Comparison of ENCODE assay signal across 28 cellular contexts in the genomic region with DNA sequence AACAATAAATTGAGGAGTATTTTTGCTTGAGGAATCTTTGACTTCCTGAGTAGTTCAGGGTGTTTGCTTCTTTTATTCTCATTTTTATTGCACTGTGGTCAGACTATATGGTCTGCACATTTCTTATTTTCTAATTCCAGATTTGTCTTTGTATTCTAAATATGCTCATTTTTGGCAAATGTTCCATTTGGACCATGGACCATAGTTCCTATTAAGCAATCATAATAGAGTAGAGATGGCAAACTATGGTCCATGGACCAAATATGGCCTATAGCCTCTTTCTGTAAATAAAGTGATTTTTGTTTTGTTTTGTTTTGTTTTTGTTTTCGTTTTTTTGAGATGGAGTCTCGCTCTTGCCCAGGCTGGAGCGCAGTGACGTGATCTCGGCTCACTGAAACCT. TPM values are rescaled to one million over a fixed set of nuclear protein-coding genes. Genes with fewer than 3 reads are reported as not detected.
A peak's percentile ranks its signal among the peaks of the same experiment; 100 is the strongest.
DNase-seq lines count a peak whose midpoint lies in the region; ATAC-seq and TF ChIP-seq lines count a peak whose summit lies in the region.
"Had no signal": no experiment of that assay in that cellular context is flagged by ENCODE, and none has a peak within 500 bp of the region (broad histone marks: within the 10 kb centered on the region; RNA-seq: fewer than 3 reads in every experiment).

No MANE protein-coding gene starts in this region.

- intact Hi-C loops in PC-9 (cut with micrococcal nuclease; ENCODE audit: unreplicated experiment) = loop anchor here (5.0 to 10.0 kb wide), 2 partner anchors 201 to 309 kb away; no protein-coding TSS in a partner anchor
- intact Hi-C loops in uterus (cut with DNase I; ENCODE audit: low total_unique reads) = no loop called here

- BruUV-seq in PC-9 (replicated peaks; lab: Mats Ljungman, UMichigan) = no TSS peak

- peaks cover 71% of the 10 kb centered on the region for H3F3A ChIP-seq in PC-9 (ENCODE audit: insufficient read depth, low read depth)

- H3K4me1 Mint-ChIP-seq in activated CD8-positive, alpha-beta T cell treated with anti-CD3 and anti-CD28 coated beads, Interleukin-2, amount 10 ng/mL, durations not matched to agents 7 days and 5 days (ENCODE audit: low read depth) = peaks cover 8% of the 10 kb centered on the region
- H3K4me1 Mint-ChIP-seq: natural killer cell had no signal

- TF ChIP-seq POLR2A in uterus (IDR thresholded peaks at IDR 0.05) = no peak

- POLR2A ChIA-PET in AG04449 (lab: Yijun Ruan, JAX) = interaction anchor here (0.5 to 0.6 kb wide), 2 partner anchors 19 to 21 kb away, joined by 3 to 5 read pairs; no protein-coding TSS in a partner anchor
- POLR2A ChIA-PET in PC-9 (lab: Charles Lee; ENCODE audit: unreplicated experiment) = interaction anchor here (0.5 to 3.2 kb wide), 7 partner anchors 10 to 279 kb away, joined by 3 to 103 read pairs (median 5); no protein-coding TSS in a partner anchor
- POLR2A ChIA-PET in activated CD8-positive, alpha-beta T cell treated with anti-CD3 and anti-CD28 coated beads, Interleukin-2, amount 10 ng/mL, durations not matched to agents 7 days and 5 days (lab: Charles Lee) = no interaction called here

- H2AFZ ChIP-seq in PC-9 = no peak overlapping the region

- no peaks in the 10 kb centered on the region for H3K36me3 Mint-ChIP-seq in activated CD8-positive, alpha-beta T cell treated with anti-CD3 and anti-CD28 coated beads, Interleukin-2, amount 10 ng/mL, durations not matched to agents 7 days and 5 days (ENCODE audit: low read depth)
- H3K36me3 Mint-ChIP-seq: CD8-positive, alpha-beta memory T cell; natural killer cell had no signal

- CTCF ChIA-PET in AG04449 (lab: Yijun Ruan, JAX) = interaction anchor here (1.0 to 2.0 kb wide), 3 partner anchors 12 to 23 kb away, joined by 3 to 6 read pairs (median 3); no protein-coding TSS in a partner anchor
- CTCF ChIA-PET in PC-9 (lab: Charles Lee) = interaction anchor here (0.9 to 3.0 kb wide), 2 partner anchors 80 to 104 kb away, joined by 3 to 9 read pairs; partner anchors contain the start of gene DDX47
- CTCF ChIA-PET in activated CD8-positive, alpha-beta T cell treated with anti-CD3 and anti-CD28 coated beads, Interleukin-2, amount 10 ng/mL, durations not matched to agents 7 days and 5 days (lab: Charles Lee) = interaction anchor here (0.5 to 0.7 kb wide), 2 partner anchors 319 to 435 kb away, joined by 3 read pairs; no protein-coding TSS in a partner anchor

- TF ChIP-seq CTCF in AG04449 (IDR thresholded peaks at IDR 0.05; ENCODE audit: insufficient read depth, low read length, missing control alignments) (no peak), PC-9 (conservative IDR thresholded peaks at IDR 0.05) (no peak), fibroblast of the aortic adventitia (IDR thresholded peaks at IDR 0.05; ENCODE audit: insufficient read depth, low read length) (no peak), retinal pigment epithelial cell (conservative IDR thresholded peaks at IDR 0.05; ENCODE audit: low read depth, low read length) (no peak), uterus (IDR thresholded peaks at IDR 0.05) (no peak)

- peak overlapping the region; percentile 85 for H3K4me2 ChIP-seq in PC-9

- H4K20me1 ChIP-seq in PC-9 (ENCODE audit: insufficient read depth) = peaks cover 62% of the 10 kb centered on the region

- H3K9me3 ChIP-seq in PC-9 (ENCODE audit: insufficient read depth, low read depth) (no peaks in the 10 kb centered on the region), uterus (no peaks in the 10 kb centered on the region)
- H3K9me3 ChIP-seq: esophagus squamous epithelium, spleen had no signal

- no peaks in the 10 kb centered on the region for H3K9me2 ChIP-seq in PC-9 (ENCODE audit: insufficient read depth)

- H3K4me3 ChIP-seq in AG04449 (ENCODE audit: low read depth, low read length) = peak overlapping the region; percentile 63
- peak overlapping the region; percentile 86 for H3K4me3 ChIP-seq in PC-9
- no peak overlapping the region for H3K4me3 ChIP-seq in fibroblast of the aortic adventitia (ENCODE audit: low read depth, low read length)
- H3K4me3 ChIP-seq in retinal pigment epithelial cell (ENCODE audit: low read length) = peak overlapping the region; percentile 70
- H3K4me3 ChIP-seq in uterus = no peak overlapping the region
- H3K4me3 ChIP-seq: spleen had no signal

- no peaks in the 10 kb centered on the region for H3K9me3 Mint-ChIP-seq in activated CD8-positive, alpha-beta T cell treated with anti-CD3 and anti-CD28 coated beads, Interleukin-2, amount 10 ng/mL, durations not matched to agents 7 days and 5 days (ENCODE audit: insufficient read depth)
- H3K9me3 Mint-ChIP-seq: activated CD4-positive, alpha-beta memory T cell treated with anti-CD3 and anti-CD28 coated beads, Interleukin-2, amount 10 ng/mL, durations not matched to agents 7 days and 5 days; activated T-cell treated with anti-CD3 and anti-CD28 coated beads, Interleukin-2, amount 50 U/mL, for 72 hours; CD8-positive, alpha-beta memory T cell; natural killer cell had no signal

- ATAC-seq in GM19455 (IDR thresholded peaks at IDR 0.05; ENCODE audit: unreplicated experiment) = no peak
- ATAC-seq in activated CD8-positive, alpha-beta T cell treated with anti-CD3 and anti-CD28 coated beads, Interleukin-2, amount 10 ng/mL, durations not matched to agents 7 days and 5 days = no peak
- ATAC-seq: activated T-cell treated with anti-CD3 and anti-CD28 coated beads, Interleukin-2, amount 50 U/mL, for 72 hours; natural killer cell had no signal

- peaks cover 88% of the 10 kb centered on the region for H3K79me2 ChIP-seq in PC-9 (ENCODE audit: low read depth)

- H3K27ac Mint-ChIP-seq in activated CD8-positive, alpha-beta T cell treated with anti-CD3 and anti-CD28 coated beads, Interleukin-2, amount 10 ng/mL, durations not matched to agents 7 days and 5 days = no peak overlapping the region
- H3K27ac Mint-ChIP-seq: activated CD4-positive, alpha-beta memory T cell treated with anti-CD3 and anti-CD28 coated beads, Interleukin-2, amount 10 ng/mL, durations not matched to agents 7 days and 5 days; activated naive CD8-positive, alpha-beta T cell; activated T-cell treated with anti-CD3 and anti-CD28 coated beads, Interleukin-2, amount 50 U/mL, for 72 hours; natural killer cell; progenitor cell of endocrine pancreas had no signal

- in situ Hi-C loops in KBM-7 (cut with MboI; ENCODE audit: low pct_unique_long_range_greater_than_20kb, low sequenced_read_pairs) = no loop called here

- no peak overlapping the region for H3K4me3 Mint-ChIP-seq in activated CD8-positive, alpha-beta T cell treated with anti-CD3 and anti-CD28 coated beads, Interleukin-2, amount 10 ng/mL, durations not matched to agents 7 days and 5 days
- H3K4me3 Mint-ChIP-seq: activated CD4-positive, alpha-beta memory T cell treated with anti-CD3 and anti-CD28 coated beads, Interleukin-2, amount 10 ng/mL, durations not matched to agents 7 days and 5 days; activated naive CD8-positive, alpha-beta T cell; activated T-cell treated with anti-CD3 and anti-CD28 coated beads, Interleukin-2, amount 50 U/mL, for 72 hours; CD8-positive, alpha-beta memory T cell; natural killer cell had no signal

- H3K4me1 ChIP-seq in PC-9 (replicated peaks; ENCODE audit: insufficient read depth) (peaks cover 47% of the 10 kb centered on the region), uterus (no peaks in the 10 kb centered on the region)

- H3K27me3 ChIP-seq in PC-9 (ENCODE audit: insufficient read depth, low read depth) = no peaks in the 10 kb centered on the region
- H3K27me3 ChIP-seq in uterus = no peaks in the 10 kb centered on the region

- H3K27ac ChIP-seq in PC-9 (peak overlapping the region; percentile 93), uterus (peak overlapping the region in 1 of 2 donors; percentile 84)
- H3K27ac ChIP-seq: spleen, VCaP had no signal

- peaks cover 50% of the 10 kb centered on the region for H3K36me3 ChIP-seq in PC-9 (ENCODE audit: low read depth)
- H3K36me3 ChIP-seq in uterus = no peaks in the 10 kb centered on the region
- H3K36me3 ChIP-seq: esophagus squamous epithelium, spleen had no signal

- peaks cover 40% of the 10 kb centered on the region for H3K27me3 Mint-ChIP-seq in activated CD8-positive, alpha-beta T cell treated with anti-CD3 and anti-CD28 coated beads, Interleukin-2, amount 10 ng/mL, durations not matched to agents 7 days and 5 days (ENCODE audit: low read depth)

- DNase-seq in AG04449 (ENCODE audit: low read depth, low spot score) (no peak), PC-9 (peak in 1 of 2 experiments; percentile 34), fibroblast of the aortic adventitia (ENCODE audit: low read depth) (peak; percentile 15), retinal pigment epithelial cell (ENCODE audit: low read depth) (no peak), uterus (no peak), KBM-7 (no peak)
- no peak for DNase-seq in activated CD8-positive, alpha-beta T cell treated with anti-CD3 and anti-CD28 coated beads, Interleukin-2, amount 10 ng/mL, durations not matched to agents 7 days and 5 days
- DNase-seq: ACHN; activated CD4-positive, alpha-beta memory T cell treated with anti-CD3 and anti-CD28 coated beads, Interleukin-2, amount 10 ng/mL, durations not matched to agents 7 days and 5 days; activated T-cell treated with anti-CD3 and anti-CD28 coated beads, Interleukin-2, amount 50 U/mL, for 72 hours; CD8-positive, alpha-beta memory T cell; esophagus squamous epithelium; head of caudate nucleus; KG1; natural killer cell; NCI-H1105; NCI-H2081 treated with DMSO at 0.1 percent for 48 hours; NCI-H510A treated with DMSO at 0.1 percent for 48 hours; SIG-M5; spleen had no signal

RNA-seq across cellular contexts. Expression of gene GPRC5A, which starts 2.1 kb away (rescaled TPM):
- total RNA-seq in PC-9 (2021) (468 and 642 TPM in 2 replicates), fibroblast of the aortic adventitia (ENCODE audit: low replicate concordance) (5.4 and 15.5 TPM in 2 replicates), uterus (10 to 100 TPM in 3 of 4 donors, 1 to 10 TPM in 1; 2.0 to 13.2 (median 12.4) TPM)
- not detected for total RNA-seq in activated CD8-positive, alpha-beta T cell treated with anti-CD3 and anti-CD28 coated beads, Interleukin-2, amount 10 ng/mL, durations not matched to agents 7 days and 5 days
- total RNA-seq: CD8-positive, alpha-beta memory T cell; T-helper 1 cell treated with Interleukin-12 subunit alpha and Interleukin-12 subunit beta and Interleukin-4 antibody, amounts not matched to agents 30 ng/mL and 1 ng/mL, for 36 hours had no signal

RNA-seq across cellular contexts. Expression of gene GPRC5D, which starts 58.5 kb away (rescaled TPM):
- total RNA-seq in PC-9 (2021) = not detected in 2 replicates
- not detected in 2 replicates for total RNA-seq in fibroblast of the aortic adventitia (ENCODE audit: low replicate concordance)
- total RNA-seq in activated CD8-positive, alpha-beta T cell treated with anti-CD3 and anti-CD28 coated beads, Interleukin-2, amount 10 ng/mL, durations not matched to agents 7 days and 5 days = not detected
- not detected for total RNA-seq in uterus
- total RNA-seq: activated T-cell treated with anti-CD3 and anti-CD28 coated beads, Interleukin-2, amount 50 U/mL, for 72 hours; bronchial epithelial cell; CD8-positive, alpha-beta memory T cell; H1; lung; progenitor cell of endocrine pancreas; T-helper 1 cell treated with Interleukin-12 subunit alpha and Interleukin-12 subunit beta and Interleukin-4 antibody, amounts not matched to agents 30 ng/mL and 1 ng/mL, for 36 hours had no signal

Comparison
In these comparisons a context has a peak if more than half of its experiments do, and no peak if none do; other contexts are left out.
1. H3K4me3 ChIP-seq: peak in AG04449 (single experiment), PC-9 (single experiment) and retinal pigment epithelial cell (single experiment); none in fibroblast of the aortic adventitia (single experiment) and uterus (0 of 2).
2. RNA of gene GPRC5A, which starts 2.1 kb away (total RNA-seq): 468 to 642 TPM in PC-9; 2.0 to 13.2 TPM in uterus, 5.4 to 15.5 TPM in fibroblast of the aortic adventitia and not detected in activated CD8-positive, alpha-beta T cell treated with anti-CD3 and anti-CD28 coated beads, Interleukin-2, amount 10 ng/mL, durations not matched to agents 7 days and 5 days; every median in the first group is over 10 times any median in the second.